Comparison of ENCODE assay signal across 33 cellular contexts in the genomic region with DNA sequence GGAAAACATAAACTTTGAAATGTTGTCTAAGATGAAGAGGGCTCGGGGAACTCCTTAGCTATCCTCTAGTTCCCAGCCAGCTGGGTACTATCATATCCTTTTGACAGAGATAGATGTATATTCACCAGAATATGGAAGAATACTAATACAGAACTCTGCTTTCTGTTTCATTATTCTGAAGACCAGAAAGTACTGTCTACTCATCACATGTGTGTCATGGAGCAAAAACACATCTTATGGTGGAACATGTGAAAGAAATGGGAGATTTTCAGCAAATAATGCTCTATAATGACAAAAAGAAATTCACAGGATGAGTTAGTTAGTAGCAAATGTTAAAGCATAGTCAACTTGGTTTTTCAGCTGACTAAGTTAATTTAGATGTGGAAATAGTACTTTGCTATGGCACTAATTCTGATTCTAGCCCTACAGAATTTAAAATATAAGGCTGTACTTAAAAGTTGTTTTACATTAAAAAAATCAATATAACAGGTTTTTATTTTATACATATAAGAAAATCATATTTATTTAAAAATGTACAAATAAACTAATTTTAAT. TPM values are rescaled to one million over a fixed set of nuclear protein-coding genes. Genes with fewer than 3 reads are reported as not detected.
"Had no signal": no experiment of that assay in that cellular context is flagged by ENCODE, and none has a peak within 500 bp of the region (broad histone marks: within the 10 kb centered on the region; RNA-seq: fewer than 3 reads in every experiment).

No MANE protein-coding gene starts in this region.

- H3K4me1 Mint-ChIP-seq: activated naive CD4-positive, alpha-beta T cell treated with anti-CD3 and anti-CD28 coated beads, Interleukin-2, amount 50 U/mL, for 24 hours; activated naive CD8-positive, alpha-beta T cell treated with anti-CD3 and anti-CD28 coated beads, Interleukin-2, amount 50 U/mL, for 24 hours; activated T-helper 17 cell treated with anti-CD3 and anti-CD28 coated beads, Interleukin-2, amount 50 U/mL, for 72 hours; central memory CD8-positive, alpha-beta T cell; nephron; stimulated activated memory B cell treated with anti-CD40 and anti-IgM and Interleukin-4, amounts not matched to agents 10 μg/mL and 1 μg/mL and 100 μg/mL, for 72 hours; stimulated activated naive CD8-positive, alpha-beta T cell treated with anti-CD3 and anti-CD28 coated beads, Interleukin-15, amount 100 ng/mL, for 72 hours had no signal

- H3K27ac Mint-ChIP-seq: activated CD4-positive, alpha-beta memory T cell treated with anti-CD3 and anti-CD28 coated beads for 36 hours; activated naive CD4-positive, alpha-beta T cell treated with anti-CD3 and anti-CD28 coated beads, Interleukin-2, amount 50 U/mL, for 24 hours; activated naive CD8-positive, alpha-beta T cell treated with anti-CD3 and anti-CD28 coated beads, Interleukin-2, amount 50 U/mL, for 24 hours; activated T-helper 17 cell treated with anti-CD3 and anti-CD28 coated beads, Interleukin-2, amount 50 U/mL, for 72 hours; nephron; progenitor cell of endocrine pancreas; stimulated activated memory B cell treated with anti-CD40 and anti-IgM and Interleukin-4, amounts not matched to agents 10 μg/mL and 1 μg/mL and 100 μg/mL, for 72 hours; stimulated activated naive CD8-positive, alpha-beta T cell treated with anti-CD3 and anti-CD28 coated beads, Interleukin-15, amount 100 ng/mL, for 72 hours; type B pancreatic cell had no signal

- H3K4me3 Mint-ChIP-seq: activated CD4-positive, alpha-beta memory T cell treated with anti-CD3 and anti-CD28 coated beads for 36 hours; activated naive CD4-positive, alpha-beta T cell treated with anti-CD3 and anti-CD28 coated beads, Interleukin-2, amount 50 U/mL, for 24 hours; activated naive CD8-positive, alpha-beta T cell treated with anti-CD3 and anti-CD28 coated beads, Interleukin-2, amount 50 U/mL, for 24 hours; activated T-helper 17 cell treated with anti-CD3 and anti-CD28 coated beads, Interleukin-2, amount 50 U/mL, for 72 hours; central memory CD8-positive, alpha-beta T cell; nephron; stimulated activated memory B cell treated with anti-CD40 and anti-IgM and Interleukin-4, amounts not matched to agents 10 μg/mL and 1 μg/mL and 100 μg/mL, for 72 hours; stimulated activated naive CD8-positive, alpha-beta T cell treated with anti-CD3 and anti-CD28 coated beads, Interleukin-15, amount 100 ng/mL, for 72 hours; type B pancreatic cell had no signal

- H3K4me1 ChIP-seq: esophagus squamous epithelium, uterus had no signal

- FAIRE-seq: bronchial epithelial cell had no signal

- H3K36me3 ChIP-seq: neutrophil, uterus had no signal

- H3K27ac ChIP-seq: epithelial cell of prostate, esophagus squamous epithelium, neutrophil, skin epidermis, uterus, VCaP had no signal

- H3K4me3 ChIP-seq: esophagus squamous epithelium, skin epidermis, uterus had no signal

- ATAC-seq: activated naive CD8-positive, alpha-beta T cell treated with anti-CD3 and anti-CD28 coated beads, Interleukin-2, amount 50 U/mL, for 24 hours; activated T-helper 17 cell treated with anti-CD3 and anti-CD28 coated beads, Interleukin-2, amount 50 U/mL, for 72 hours; sciatic nerve; stimulated activated memory B cell treated with anti-CD40 and anti-IgM and Interleukin-4, amounts not matched to agents 10 μg/mL and 1 μg/mL and 100 μg/mL, for 72 hours; stimulated activated naive CD8-positive, alpha-beta T cell treated with anti-CD3 and anti-CD28 coated beads, Interleukin-15, amount 100 ng/mL, for 72 hours had no signal

- H3K9me3 ChIP-seq: esophagus squamous epithelium, neutrophil, uterus had no signal

- DNase-seq: activated CD4-positive, alpha-beta memory T cell treated with anti-CD3 and anti-CD28 coated beads for 36 hours; activated CD4-positive, alpha-beta T cell treated with anti-CD3 and anti-CD28 coated beads for 48 hours; activated CD8-positive, alpha-beta memory T cell treated with anti-CD3 and anti-CD28 coated beads, Interleukin-2, amount 50 U/mL, for 4 hours; activated naive CD8-positive, alpha-beta T cell treated with anti-CD3 and anti-CD28 coated beads, Interleukin-2, amount 50 U/mL, for 24 hours; activated T-cell treated with anti-CD3 and anti-CD28 coated beads, Interleukin-2, amount 50 U/mL, for 1 hour; amygdala; effector CD8-positive, alpha-beta T cell; esophagus squamous epithelium; foreskin melanocyte; glutamatergic neuron; kidney; left colon; mammary epithelial cell; stimulated activated CD4-positive, alpha-beta T cell treated with anti-CD3 and anti-CD28 coated beads, Interleukin-1b, Interleukin-23, amount 100 ng/mL, for 48 hours; stimulated activated CD4-positive, alpha-beta T cell treated with anti-CD3 and anti-CD28 coated beads, Interleukin-4, amount 100 ng/mL, for 4 hours; stimulated activated CD8-positive, alpha-beta memory T cell treated with anti-CD3 and anti-CD28 coated beads, Interleukin-4, amount 100 ng/mL, for 48 hours; stimulated activated naive CD8-positive, alpha-beta T cell treated with anti-CD3 and anti-CD28 coated beads, Interleukin-15, amount 100 ng/mL, for 72 hours; substantia nigra; uterus had no signal

- H3K9me3 Mint-ChIP-seq: activated CD4-positive, alpha-beta memory T cell treated with anti-CD3 and anti-CD28 coated beads for 36 hours; activated naive CD4-positive, alpha-beta T cell treated with anti-CD3 and anti-CD28 coated beads, Interleukin-2, amount 50 U/mL, for 24 hours; activated naive CD8-positive, alpha-beta T cell treated with anti-CD3 and anti-CD28 coated beads, Interleukin-2, amount 50 U/mL, for 24 hours; activated T-helper 17 cell treated with anti-CD3 and anti-CD28 coated beads, Interleukin-2, amount 50 U/mL, for 72 hours; central memory CD8-positive, alpha-beta T cell; nephron; stimulated activated memory B cell treated with anti-CD40 and anti-IgM and Interleukin-4, amounts not matched to agents 10 μg/mL and 1 μg/mL and 100 μg/mL, for 72 hours; stimulated activated naive CD8-positive, alpha-beta T cell treated with anti-CD3 and anti-CD28 coated beads, Interleukin-15, amount 100 ng/mL, for 72 hours; type B pancreatic cell had no signal

RNA-seq across cellular contexts. Expression of a gene that starts 16.5 kb away (rescaled TPM):
- total RNA-seq: mammary epithelial cell, osteocyte had no signal
